In the genomic region with DNA sequence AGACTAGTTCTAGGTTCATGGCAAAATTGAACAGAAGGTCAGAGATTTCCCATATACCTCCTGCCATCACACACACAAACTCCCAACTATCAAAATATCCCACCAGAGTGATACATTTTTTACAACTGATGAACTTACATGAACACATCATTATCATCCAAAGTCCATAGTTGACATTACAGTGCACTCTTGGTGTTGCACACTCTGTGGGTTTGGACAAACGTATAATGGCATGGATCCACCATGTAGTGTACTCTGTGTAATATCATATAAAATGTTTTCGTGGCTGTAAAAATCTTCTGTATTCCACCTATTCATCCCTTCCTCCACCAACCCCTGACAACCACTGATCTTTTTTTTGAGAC, we compare ENCODE assay signal across 17 cellular contexts.
"Had no signal": no experiment of that assay in that cellular context is flagged by ENCODE, and none has a peak within 500 bp of the region (broad histone marks: within the 10 kb centered on the region; RNA-seq: fewer than 3 reads in every experiment).

No MANE protein-coding gene starts in this region.

- H3K27me3 ChIP-seq: adrenal gland, hepatocyte, right lobe of liver had no signal

- ATAC-seq: natural killer cell; stimulated activated naive CD8-positive, alpha-beta T cell treated with anti-CD3 and anti-CD28 coated beads, Interleukin-15, amount 100 ng/mL, for 72 hours had no signal

- H3K4me3 Mint-ChIP-seq: activated naive CD4-positive, alpha-beta T cell treated with anti-CD3 and anti-CD28 coated beads, Interleukin-2, amount 50 U/mL, for 24 hours; dendritic cell treated with granulocyte-macrophage colony-stimulating factor and Interleukin-4, amounts not matched to agents 40 ng/mL and 50 ng/mL, for 4 days; natural killer cell; stimulated activated naive CD8-positive, alpha-beta T cell treated with anti-CD3 and anti-CD28 coated beads, Interleukin-15, amount 100 ng/mL, for 72 hours; type B pancreatic cell had no signal

- H3K4me1 Mint-ChIP-seq: activated naive CD4-positive, alpha-beta T cell treated with anti-CD3 and anti-CD28 coated beads, Interleukin-2, amount 50 U/mL, for 24 hours; natural killer cell; stimulated activated naive CD8-positive, alpha-beta T cell treated with anti-CD3 and anti-CD28 coated beads, Interleukin-15, amount 100 ng/mL, for 72 hours had no signal

- H3K36me3 ChIP-seq: adrenal gland, right lobe of liver had no signal

- H3K9me3 ChIP-seq: adrenal gland, right lobe of liver had no signal

- H3K27me3 Mint-ChIP-seq: dendritic cell treated with granulocyte-macrophage colony-stimulating factor and Interleukin-4, amounts not matched to agents 40 ng/mL and 50 ng/mL, for 4 days; type B pancreatic cell had no signal

- H3K4me3 ChIP-seq: adrenal gland, hepatocyte, right lobe of liver had no signal

- H3K4me2 ChIP-seq: hepatocyte had no signal

- H3K36me3 Mint-ChIP-seq: activated naive CD4-positive, alpha-beta T cell treated with anti-CD3 and anti-CD28 coated beads, Interleukin-2, amount 50 U/mL, for 24 hours; natural killer cell; type B pancreatic cell had no signal

- H3K27ac Mint-ChIP-seq: activated naive CD4-positive, alpha-beta T cell treated with anti-CD3 and anti-CD28 coated beads, Interleukin-2, amount 50 U/mL, for 24 hours; dendritic cell treated with granulocyte-macrophage colony-stimulating factor and Interleukin-4, amounts not matched to agents 40 ng/mL and 50 ng/mL, for 4 days; natural killer cell; stimulated activated naive CD8-positive, alpha-beta T cell treated with anti-CD3 and anti-CD28 coated beads, Interleukin-15, amount 100 ng/mL, for 72 hours; type B pancreatic cell had no signal

- H3K9ac ChIP-seq: parathyroid adenoma had no signal

- H3K9me3 Mint-ChIP-seq: activated naive CD4-positive, alpha-beta T cell treated with anti-CD3 and anti-CD28 coated beads, Interleukin-2, amount 50 U/mL, for 24 hours; dendritic cell treated with granulocyte-macrophage colony-stimulating factor and Interleukin-4, amounts not matched to agents 40 ng/mL and 50 ng/mL, for 4 days; natural killer cell; stimulated activated naive CD8-positive, alpha-beta T cell treated with anti-CD3 and anti-CD28 coated beads, Interleukin-15, amount 100 ng/mL, for 72 hours had no signal

- FAIRE-seq: small intestine had no signal

- H2AFZ ChIP-seq: hepatocyte, parathyroid adenoma had no signal

- H3K27ac ChIP-seq: adrenal gland, hepatocyte, parathyroid adenoma, right lobe of liver, VCaP had no signal

- H3K79me2 ChIP-seq: hepatocyte, parathyroid adenoma had no signal

- DNase-seq: activated CD4-positive, alpha-beta T cell treated with anti-CD3 and anti-CD28 coated beads for 1 hour; activated CD4-positive, alpha-beta T cell treated with anti-CD3 and anti-CD28 coated beads, Interleukin-2, amount 50 U/mL, for 4 hours; activated gamma-delta T cell; adrenal gland; effector memory CD4-positive, alpha-beta T cell; left cardiac atrium; natural killer cell; right lobe of liver; small intestine; stimulated activated CD4-positive, alpha-beta T cell treated with anti-CD3 and anti-CD28 coated beads, Interleukin-4, amount 100 ng/mL, for 1 hour; stimulated activated naive CD8-positive, alpha-beta T cell treated with anti-CD3 and anti-CD28 coated beads, Interleukin-15, amount 100 ng/mL, for 72 hours had no signal

- H3K4me1 ChIP-seq: parathyroid adenoma, right lobe of liver had no signal
